Comparison of ENCODE assay signal across 10 cellular contexts in genomic region chr6:28634406-28634757, GRCh38.
DNase-seq lines count a peak whose midpoint lies in the region; ATAC-seq, FAIRE-seq and TF ChIP-seq lines count a peak whose summit lies in the region.
"Had no signal": no experiment of that assay in that cellular context is flagged by ENCODE, and none has a peak within 500 bp of the region (broad histone marks: within the 10 kb centered on the region; RNA-seq: fewer than 3 reads in every experiment).

No MANE protein-coding gene starts in this region.

- peaks cover 47% of the 10 kb centered on the region for H3K27me3 ChIP-seq in NT2/D1 (ENCODE audit: insufficient read depth, insufficient read length)
- peaks cover 0 to 42% (median 7%) of the 10 kb centered on the region in 3 experiments for H3K27me3 ChIP-seq in neuronal stem cell (ENCODE audit: control insufficient read depth in 3 of 3, insufficient read depth in 3 of 3, low read depth in 1 of 3, low read length in 3 of 3)
- no peaks in the 10 kb centered on the region for H3K27me3 ChIP-seq in MG63

- no peak overlapping the region for H2BK120ac ChIP-seq in neuronal stem cell (ENCODE audit: low read depth, low read length)

- H3K36me3 ChIP-seq in NT2/D1 (ENCODE audit: insufficient read depth, insufficient read length, low read length) (no peaks in the 10 kb centered on the region), neuronal stem cell (replicated peaks in 1 of 2; ENCODE audit: control insufficient read depth in 2 of 2, insufficient read depth in 2 of 2, low read length in 2 of 2) (no peaks in the 10 kb centered on the region), MG63 (no peaks in the 10 kb centered on the region)

- DNase-seq in D721Med (ENCODE audit: insufficient read length, low spot score) (no peak), NT2/D1 (ENCODE audit: low read depth, low spot score) (no peak), epithelial cell of esophagus (ENCODE audit: low read depth) (no peak), neuronal stem cell (ENCODE audit: low spot score) (no peak), T-helper 17 cell (no peak), MG63 (no peak), NCI-H526 treated with DMSO at 0.1 percent for 48 hours (lab: John Stamatoyannopoulos, UW) (no peak), frontal cortex (ENCODE audit: low spot score in 2 of 2) (no peak)
- DNase-seq: activated T-cell treated with anti-CD3 and anti-CD28 coated beads for 4 hours, natural killer cell had no signal

- H2BK15ac ChIP-seq in neuronal stem cell (ENCODE audit: low read length) = no peak overlapping the region

- H3K27me3 Mint-ChIP-seq in T-helper 17 cell = peaks cover 71% of the 10 kb centered on the region

- no peaks in the 10 kb centered on the region for H3K79me1 ChIP-seq in neuronal stem cell (ENCODE audit: low read depth, low read length)

- H3K4me3 Mint-ChIP-seq in T-helper 17 cell = no peak overlapping the region
- H3K4me3 Mint-ChIP-seq: natural killer cell had no signal

- no peak overlapping the region for H2AK5ac ChIP-seq in neuronal stem cell (ENCODE audit: low read depth, low read length)

- H3K27ac ChIP-seq in neuronal stem cell (replicated peaks; ENCODE audit: low read length) = no peak overlapping the region

- H3K4me2 ChIP-seq in neuronal stem cell (ENCODE audit: insufficient read depth, low read length, poor library complexity, severe bottlenecking) = peak overlapping the region; percentile 72

- H2BK12ac ChIP-seq in neuronal stem cell (ENCODE audit: low read length) = no peak overlapping the region

- no peak overlapping the region for H3K27ac Mint-ChIP-seq in T-helper 17 cell
- H3K27ac Mint-ChIP-seq: natural killer cell had no signal

- FAIRE-seq in D721Med (lab: Jason Lieb, UNC) (peak; percentile 6), frontal cortex (lab: Jason Lieb, UNC) (no peak)

- H3K18ac ChIP-seq in neuronal stem cell (ENCODE audit: low read length) = no peak overlapping the region

- H3K14ac ChIP-seq in neuronal stem cell (ENCODE audit: low read length) = no peak overlapping the region

- H3K9ac ChIP-seq in NT2/D1 (ENCODE audit: insufficient read length, low read depth) (no peak overlapping the region), neuronal stem cell (ENCODE audit: low read depth, low read length, poor library complexity) (no peak overlapping the region)

- H3K36me3 Mint-ChIP-seq in T-helper 17 cell (ENCODE audit: low read depth) = peaks cover 7% of the 10 kb centered on the region
- H3K36me3 Mint-ChIP-seq: natural killer cell had no signal

- TF ChIP-seq CTCF in D721Med (IDR thresholded peaks at IDR 0.05; ENCODE audit: insufficient read depth, missing control alignments) (no peak), epithelial cell of esophagus (IDR thresholded peaks at IDR 0.05; ENCODE audit: insufficient read depth, low read depth, low read length, missing control alignments) (no peak)

- WGBS in neuronal stem cell (ENCODE audit: extremely low coverage in 2 of 2, insufficient read length in 2 of 2, insufficient replicate concordance in 1 of 2), 2 donors = no CpG with 5 or more reads among the region's 4 CpGs

- no peak overlapping the region for H4K91ac ChIP-seq in neuronal stem cell (ENCODE audit: low read depth, low read length, poor library complexity)

- H3K4me1 ChIP-seq in NT2/D1 (ENCODE audit: insufficient read depth, insufficient read length) = no peaks in the 10 kb centered on the region
- H3K4me1 ChIP-seq in neuronal stem cell (ENCODE audit: control insufficient read depth in 2 of 2, insufficient read depth in 1 of 2, low read depth in 1 of 2, low read length in 2 of 2) = peaks cover 0 to 3% of the 10 kb centered on the region in 2 donors

- H3K9me3 ChIP-seq in NT2/D1 (ENCODE audit: insufficient read depth, low read length) (0 out of 2 replicates have a peak, but pooled peaks cover 2% of the 10 kb centered on the region), neuronal stem cell (replicated peaks in 1 of 2; ENCODE audit: control insufficient read depth in 2 of 2, insufficient read depth in 1 of 2, low read depth in 1 of 2, low read length in 2 of 2) (no peaks in the 10 kb centered on the region), T-helper 17 cell (ENCODE audit: control insufficient read depth, low read length, poor library complexity, severe bottlenecking) (no peaks in the 10 kb centered on the region), MG63 (no peaks in the 10 kb centered on the region)

- no peak overlapping the region for H3K23ac ChIP-seq in neuronal stem cell (ENCODE audit: low read depth, low read length, poor library complexity)

- H3K4me3 ChIP-seq in NT2/D1 (ENCODE audit: insufficient read length, low read depth) = peak overlapping the region; percentile 55
- H3K4me3 ChIP-seq in epithelial cell of esophagus (ENCODE audit: low read length) = peak overlapping the region; percentile 43
- H3K4me3 ChIP-seq in neuronal stem cell (ENCODE audit: low read length in 2 of 2) = peak overlapping the region in 1 of 2 donors; percentile 47
- no peak overlapping the region for H3K4me3 ChIP-seq in MG63

- no peak for ATAC-seq in T-helper 17 cell
- ATAC-seq: natural killer cell had no signal

- no peaks in the 10 kb centered on the region for H3K4me1 Mint-ChIP-seq in T-helper 17 cell

- H4K8ac ChIP-seq in neuronal stem cell (ENCODE audit: low read depth, low read length) = no peak overlapping the region

- H3K4ac ChIP-seq in neuronal stem cell (ENCODE audit: low read length) = no peak overlapping the region

- no peak overlapping the region for H2BK5ac ChIP-seq in neuronal stem cell (ENCODE audit: low read length)

- H2AFZ ChIP-seq in neuronal stem cell (ENCODE audit: low read length) = peak overlapping the region; percentile 92
